ENCODE assay signal across 16 cellular contexts in the genomic region with DNA sequence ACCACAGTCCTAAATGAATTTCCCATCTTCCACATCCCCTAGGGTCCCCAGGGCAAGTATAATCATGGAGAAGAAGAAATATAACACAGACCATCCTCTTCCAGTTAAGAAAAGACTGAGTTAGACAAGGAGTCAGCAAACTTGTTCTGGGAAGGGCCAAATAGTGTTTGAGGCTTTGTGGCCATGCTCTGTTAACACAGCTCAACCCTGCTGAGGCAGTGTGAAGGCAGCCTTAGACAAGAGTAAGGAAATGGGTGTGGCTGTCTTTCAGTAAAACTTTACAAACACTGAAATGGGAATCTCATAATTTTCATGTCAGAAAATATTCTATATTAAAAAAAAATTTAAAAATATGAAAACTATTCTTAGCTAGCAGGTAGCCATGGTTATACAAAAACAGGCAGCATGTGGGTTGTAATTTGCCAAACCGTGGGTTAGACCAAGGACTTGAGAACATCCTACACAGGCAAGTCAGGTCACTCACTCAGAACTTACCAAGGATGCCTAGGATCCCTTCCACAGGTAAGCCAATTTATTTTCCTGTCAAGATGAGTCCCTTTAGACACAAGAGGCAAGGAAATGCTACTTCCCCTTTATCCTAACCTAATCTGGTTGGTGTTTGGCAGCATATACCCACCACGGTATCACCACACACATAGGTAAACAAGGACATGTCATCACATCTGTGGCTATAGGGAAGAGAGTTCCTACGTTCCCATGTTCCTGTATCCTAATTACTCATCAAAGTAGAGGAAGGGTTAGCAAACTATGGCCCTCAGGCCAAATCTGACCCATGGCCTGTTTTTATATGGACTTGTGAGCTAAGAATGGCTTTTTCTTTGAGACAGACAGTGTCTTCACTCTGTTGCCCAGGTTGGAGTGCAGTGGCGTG. TPM values are rescaled to one million over a fixed set of nuclear protein-coding genes. Genes with fewer than 3 reads are reported as not detected.
DNase-seq lines count a peak whose midpoint lies in the region; ATAC-seq, FAIRE-seq and TF ChIP-seq lines count a peak whose summit lies in the region.
"Had no signal": no experiment of that assay in that cellular context is flagged by ENCODE, and none has a peak within 500 bp of the region (broad histone marks: within the 10 kb centered on the region; RNA-seq: fewer than 3 reads in every experiment).

No MANE protein-coding gene starts in this region.

- WGBS in esophagus muscularis mucosa: 75% methylated on average over 4 of the region's 4 CpGs

- POLR2A ChIA-PET in CD4-positive, alpha-beta T cell (lab: Charles Lee): interaction anchor here (1.1 to 4.2 kb wide), 2 partner anchors 16 to 49 kb away, joined by 3 to 33 read pairs; no protein-coding TSS in a partner anchor
- POLR2A ChIA-PET in activated CD8-positive, alpha-beta T cell treated with anti-CD3 and anti-CD28 coated beads, Interleukin-2, amount 10 ng/mL, durations not matched to agents 7 days and 5 days (lab: Charles Lee): interaction anchor here (2.0 kb wide), 1 partner anchor 16 kb away, joined by 11 read pairs; no protein-coding TSS in a partner anchor

- H3K27ac ChIP-seq in CD4-positive, alpha-beta T cell (ENCODE audit: low read depth, low read length): no peak overlapping the region
- no peak overlapping the region for H3K27ac ChIP-seq in esophagus muscularis mucosa (replicated peaks in 1 of 4)
- H3K27ac ChIP-seq: BLaER1 had no signal

- H3K4me3 Mint-ChIP-seq in CD4-positive, alpha-beta T cell: no peak overlapping the region
- no peak overlapping the region for H3K4me3 Mint-ChIP-seq in activated CD8-positive, alpha-beta T cell treated with anti-CD3 and anti-CD28 coated beads, Interleukin-2, amount 10 ng/mL, durations not matched to agents 7 days and 5 days
- H3K4me3 Mint-ChIP-seq in Calu3 (ENCODE audit: low read depth, unreplicated experiment): no peak overlapping the region

- TF ChIP-seq EP300 in esophagus muscularis mucosa (IDR thresholded peaks at IDR 0.05): no peak

- no peak for TF ChIP-seq CTCF in CD4-positive, alpha-beta T cell (IDR thresholded peaks at IDR 0.05)
- TF ChIP-seq CTCF in mucosa of descending colon (IDR thresholded peaks at IDR 0.05): no peak
- TF ChIP-seq CTCF in Calu3 (IDR thresholded peaks at IDR 0.05; ENCODE audit: unreplicated experiment): no peak
- no peak for TF ChIP-seq CTCF in esophagus muscularis mucosa (IDR thresholded peaks at IDR 0.05)

- H3K4me3 ChIP-seq in mucosa of descending colon (no peak overlapping the region), esophagus muscularis mucosa (no peak overlapping the region)
- H3K4me3 ChIP-seq: BLaER1 had no signal

- no peaks in the 10 kb centered on the region for H3K4me1 ChIP-seq in mucosa of descending colon (ENCODE audit: low read depth)
- peaks cover 5 to 11% (median 10%) of the 10 kb centered on the region in 4 donors for H3K4me1 ChIP-seq in esophagus muscularis mucosa
- H3K4me1 ChIP-seq: BLaER1 had no signal

- peaks cover 8% of the 10 kb centered on the region for H3K36me3 ChIP-seq in mucosa of descending colon (ENCODE audit: low read depth)
- H3K36me3 ChIP-seq in esophagus muscularis mucosa: peaks cover 19 to 71% (median 43%) of the 10 kb centered on the region in 4 donors

- H3K27me3 Mint-ChIP-seq in CD4-positive, alpha-beta T cell: no peaks in the 10 kb centered on the region
- no peaks in the 10 kb centered on the region for H3K27me3 Mint-ChIP-seq in activated CD8-positive, alpha-beta T cell treated with anti-CD3 and anti-CD28 coated beads, Interleukin-2, amount 10 ng/mL, durations not matched to agents 7 days and 5 days (ENCODE audit: low read depth)
- no peaks in the 10 kb centered on the region for H3K27me3 Mint-ChIP-seq in Calu3 (ENCODE audit: unreplicated experiment)

- H3K9me3 ChIP-seq in CD4-positive, alpha-beta T cell (ENCODE audit: control insufficient read depth, low read length): no peaks in the 10 kb centered on the region
- H3K9me3 ChIP-seq in mucosa of descending colon: no peaks in the 10 kb centered on the region
- H3K9me3 ChIP-seq in esophagus muscularis mucosa: no peaks in the 10 kb centered on the region
- H3K9me3 ChIP-seq: BLaER1 had no signal

- DNase-seq in CD4-positive, alpha-beta T cell: no peak
- DNase-seq in HTR-8/SVneo (ENCODE audit: insufficient read length, low spot score): no peak
- DNase-seq in activated CD8-positive, alpha-beta T cell treated with anti-CD3 and anti-CD28 coated beads, Interleukin-2, amount 10 ng/mL, durations not matched to agents 7 days and 5 days: no peak
- DNase-seq in mucosa of descending colon: no peak
- no peak for DNase-seq in Calu3
- DNase-seq in esophagus muscularis mucosa (ENCODE audit: extremely low spot score): no peak
- DNase-seq: activated CD8-positive, alpha-beta memory T cell treated with anti-CD3 and anti-CD28 coated beads for 24 hours; anterior cingulate cortex; effector memory CD4-positive, alpha-beta T cell; KG1; NCI-H2081 treated with DMSO at 0.1 percent for 48 hours; occipital lobe; stimulated activated CD4-positive, alpha-beta T cell treated with anti-CD3 and anti-CD28 coated beads, Interleukin-15, amount 100 ng/mL, for 24 hours had no signal

- peak overlapping the region; percentile 76 for H3K27ac Mint-ChIP-seq in CD4-positive, alpha-beta T cell
- H3K27ac Mint-ChIP-seq in activated CD8-positive, alpha-beta T cell treated with anti-CD3 and anti-CD28 coated beads, Interleukin-2, amount 10 ng/mL, durations not matched to agents 7 days and 5 days: peak overlapping the region; percentile 3
- H3K27ac Mint-ChIP-seq in Calu3 (ENCODE audit: unreplicated experiment): no peak overlapping the region

- peak; percentile 44 for FAIRE-seq in HTR-8/SVneo (lab: Jason Lieb, UNC)

- no TSS peak for BruUV-seq in Calu3 (replicated peaks; lab: Mats Ljungman, UMichigan)

- ATAC-seq in CD4-positive, alpha-beta T cell (ENCODE audit: poor library complexity): no peak
- ATAC-seq in activated CD8-positive, alpha-beta T cell treated with anti-CD3 and anti-CD28 coated beads, Interleukin-2, amount 10 ng/mL, durations not matched to agents 7 days and 5 days: peak; percentile 76
- peak; percentile 52 for ATAC-seq in mucosa of descending colon
- no peak for ATAC-seq in GM21360 (IDR thresholded peaks at IDR 0.05; ENCODE audit: unreplicated experiment)
- ATAC-seq in HG02678 (IDR thresholded peaks at IDR 0.05; ENCODE audit: unreplicated experiment): no peak

- no peaks in the 10 kb centered on the region for H3K9me3 Mint-ChIP-seq in CD4-positive, alpha-beta T cell
- no peaks in the 10 kb centered on the region for H3K9me3 Mint-ChIP-seq in activated CD8-positive, alpha-beta T cell treated with anti-CD3 and anti-CD28 coated beads, Interleukin-2, amount 10 ng/mL, durations not matched to agents 7 days and 5 days (ENCODE audit: insufficient read depth)
- H3K9me3 Mint-ChIP-seq in Calu3 (ENCODE audit: low read depth, unreplicated experiment): no peaks in the 10 kb centered on the region

- intact Hi-C loops in CD4-positive, alpha-beta T cell (cut with DNase I, micrococcal nuclease): no loop called here
- intact Hi-C loops in mucosa of descending colon (cut with DNase I, micrococcal nuclease) (no loop called here), Calu3 (cut with micrococcal nuclease; ENCODE audit: unreplicated experiment) (no loop called here), esophagus muscularis mucosa (cut with DNase I) (no loop called here)

- TF ChIP-seq POLR2A in esophagus muscularis mucosa (IDR thresholded peaks at IDR 0.05; ENCODE audit: low read depth): no peak

- no peaks in the 10 kb centered on the region for H3K27me3 ChIP-seq in CD4-positive, alpha-beta T cell (ENCODE audit: control insufficient read depth, insufficient read depth, low read length)
- no peaks in the 10 kb centered on the region for H3K27me3 ChIP-seq in esophagus muscularis mucosa
- H3K27me3 ChIP-seq: BLaER1 had no signal

- peaks cover 23% of the 10 kb centered on the region for H3K4me1 Mint-ChIP-seq in CD4-positive, alpha-beta T cell (ENCODE audit: low read depth)
- H3K4me1 Mint-ChIP-seq in activated CD8-positive, alpha-beta T cell treated with anti-CD3 and anti-CD28 coated beads, Interleukin-2, amount 10 ng/mL, durations not matched to agents 7 days and 5 days (ENCODE audit: low read depth): peaks cover 10% of the 10 kb centered on the region
- no peaks in the 10 kb centered on the region for H3K4me1 Mint-ChIP-seq in Calu3 (ENCODE audit: low read depth, unreplicated experiment)

- H3K36me3 Mint-ChIP-seq in CD4-positive, alpha-beta T cell (ENCODE audit: low read depth): peaks cover 58% of the 10 kb centered on the region
- H3K36me3 Mint-ChIP-seq in activated CD8-positive, alpha-beta T cell treated with anti-CD3 and anti-CD28 coated beads, Interleukin-2, amount 10 ng/mL, durations not matched to agents 7 days and 5 days (ENCODE audit: low read depth): peaks cover 41% of the 10 kb centered on the region
- peaks cover 39% of the 10 kb centered on the region for H3K36me3 Mint-ChIP-seq in Calu3 (ENCODE audit: insufficient read depth, unreplicated experiment)

- CTCF ChIA-PET in CD4-positive, alpha-beta T cell (lab: Charles Lee): interaction anchor here (0.7 kb wide), 1 partner anchor 43 kb away, joined by 3 read pairs; no protein-coding TSS in a partner anchor
- CTCF ChIA-PET in activated CD8-positive, alpha-beta T cell treated with anti-CD3 and anti-CD28 coated beads, Interleukin-2, amount 10 ng/mL, durations not matched to agents 7 days and 5 days (lab: Charles Lee): interaction anchor here (1.5 kb wide), 1 partner anchor 17 kb away, joined by 3 read pairs; no protein-coding TSS in a partner anchor
- CTCF ChIA-PET in Calu3 (lab: Charles Lee): no interaction called here

RNA-seq across cellular contexts. Expression of a gene that starts 31.9 kb away (rescaled TPM):
- 1 to 10 TPM; 1.7 to 2.0 TPM for total RNA-seq in CD4-positive, alpha-beta T cell
- total RNA-seq in activated CD8-positive, alpha-beta T cell treated with anti-CD3 and anti-CD28 coated beads, Interleukin-2, amount 10 ng/mL, durations not matched to agents 7 days and 5 days: 1 to 10 TPM; 8.4 to 8.8 TPM
- total RNA-seq in mucosa of descending colon: 10 to 100 TPM in 1 of 3 donors, 1 to 10 TPM in 1, not detected in 1; 2.2 to 12.6 TPM
- total RNA-seq in Calu3 (2022): 17.1 and 17.4 TPM in 2 replicates
- 10 to 100 TPM; 18.7 to 43.2 (median 33.2) TPM for total RNA-seq in esophagus muscularis mucosa

Comparison
In these comparisons a context has a peak if more than half of its experiments do, and no peak if none do; other contexts are left out.
1. ATAC-seq: peak in activated CD8-positive, alpha-beta T cell treated with anti-CD3 and anti-CD28 coated beads, Interleukin-2, amount 10 ng/mL, durations not matched to agents 7 days and 5 days (single experiment) and mucosa of descending colon (single experiment); none in CD4-positive, alpha-beta T cell (single experiment), GM21360 (single experiment) and HG02678 (single experiment).